Comparison of ENCODE assay signal across 24 cellular contexts in genomic region chr5:169106906-169107305, GRCh38.
"Had no signal": no experiment of that assay in that cellular context is flagged by ENCODE, and none has a peak within 500 bp of the region (broad histone marks: within the 10 kb centered on the region; RNA-seq: fewer than 3 reads in every experiment).

No MANE protein-coding gene starts in this region.

- DNase-seq: activated B cell treated with CpG ODN at 0.5 μM for 24 hours; activated CD4-positive, alpha-beta memory T cell treated with anti-CD3 and anti-CD28 coated beads for 36 hours; activated CD4-positive, alpha-beta T cell treated with anti-CD3 and anti-CD28 coated beads for 48 hours; activated effector memory CD4-positive, alpha-beta T cell treated with Interleukin-2 at 50 U/mL for 16 hours; activated naive CD4-positive, alpha-beta T cell treated with anti-CD3 and anti-CD28 coated beads, Interleukin-2, amount 50 U/mL, for 16 hours; activated T-cell treated with anti-CD3 and anti-CD28 coated beads, Interleukin-2, amount 50 U/mL, for 72 hours; esophagus squamous epithelium; gastrocnemius medialis; head of caudate nucleus; hypothalamus; left ventricle myocardium superior; mammary epithelial cell; midbrain; posterior cingulate gyrus; right lobe of liver; stimulated activated CD4-positive, alpha-beta T cell treated with anti-CD3 and anti-CD28 coated beads, Interleukin-1b, Interleukin-23, amount 100 ng/mL, for 48 hours; stimulated activated naive CD8-positive, alpha-beta T cell treated with anti-CD3 and anti-CD28 coated beads, Interleukin-15, amount 100 ng/mL, for 72 hours; T1000 had no signal

- H3K9me3 ChIP-seq: gastrocnemius medialis, right lobe of liver had no signal

- H3K27me3 Mint-ChIP-seq: activated B cell treated with CpG ODN at 0.5 μM for 24 hours; stimulated activated naive CD8-positive, alpha-beta T cell treated with anti-CD3 and anti-CD28 coated beads, Interleukin-15, amount 100 ng/mL, for 72 hours had no signal

- H3K4me1 Mint-ChIP-seq: activated B cell treated with CpG ODN at 0.5 μM for 24 hours; stimulated activated effector memory CD8-positive, alpha-beta T cell treated with anti-CD3 and anti-CD28 coated beads, Interleukin-12 subunit alpha, Interleukin-12 subunit beta, amount 100 ng/mL, for 72 hours; stimulated activated naive CD8-positive, alpha-beta T cell treated with anti-CD3 and anti-CD28 coated beads, Interleukin-15, amount 100 ng/mL, for 72 hours had no signal

- ATAC-seq: activated T-cell treated with anti-CD3 and anti-CD28 coated beads, Interleukin-2, amount 50 U/mL, for 72 hours; gastrocnemius medialis; left ventricle myocardium superior; right lobe of liver; stimulated activated effector memory CD8-positive, alpha-beta T cell treated with anti-CD3 and anti-CD28 coated beads, Interleukin-12 subunit alpha, Interleukin-12 subunit beta, amount 100 ng/mL, for 72 hours; stimulated activated naive CD8-positive, alpha-beta T cell treated with anti-CD3 and anti-CD28 coated beads, Interleukin-15, amount 100 ng/mL, for 72 hours had no signal

- H3K27ac Mint-ChIP-seq: activated B cell treated with CpG ODN at 0.5 μM for 24 hours; activated CD4-positive, alpha-beta memory T cell treated with anti-CD3 and anti-CD28 coated beads for 36 hours; activated T-cell treated with anti-CD3 and anti-CD28 coated beads, Interleukin-2, amount 50 U/mL, for 72 hours; natural killer cell treated with Interleukin-12 subunit alpha and Interleukin-12 subunit beta and Interleukin-15 and Interleukin-18, amount 100 ng/mL, for 72 hours; stimulated activated effector memory CD8-positive, alpha-beta T cell treated with anti-CD3 and anti-CD28 coated beads, Interleukin-12 subunit alpha, Interleukin-12 subunit beta, amount 100 ng/mL, for 72 hours; stimulated activated naive CD8-positive, alpha-beta T cell treated with anti-CD3 and anti-CD28 coated beads, Interleukin-15, amount 100 ng/mL, for 72 hours had no signal

- H3K36me3 ChIP-seq: brain microvascular endothelial cell, esophagus squamous epithelium, gastrocnemius medialis, right lobe of liver, tibial nerve had no signal

- H3K4me3 Mint-ChIP-seq: activated B cell treated with CpG ODN at 0.5 μM for 24 hours; activated CD4-positive, alpha-beta memory T cell treated with anti-CD3 and anti-CD28 coated beads for 36 hours; activated T-cell treated with anti-CD3 and anti-CD28 coated beads, Interleukin-2, amount 50 U/mL, for 72 hours; natural killer cell treated with Interleukin-12 subunit alpha and Interleukin-12 subunit beta and Interleukin-15 and Interleukin-18, amount 100 ng/mL, for 72 hours; stimulated activated effector memory CD8-positive, alpha-beta T cell treated with anti-CD3 and anti-CD28 coated beads, Interleukin-12 subunit alpha, Interleukin-12 subunit beta, amount 100 ng/mL, for 72 hours; stimulated activated naive CD8-positive, alpha-beta T cell treated with anti-CD3 and anti-CD28 coated beads, Interleukin-15, amount 100 ng/mL, for 72 hours had no signal

- H3K27ac ChIP-seq: brain microvascular endothelial cell, gastrocnemius medialis, right lobe of liver, skin epidermis, tibial nerve had no signal

- H3K36me3 Mint-ChIP-seq: activated CD4-positive, alpha-beta memory T cell treated with anti-CD3 and anti-CD28 coated beads for 36 hours; natural killer cell treated with Interleukin-12 subunit alpha and Interleukin-12 subunit beta and Interleukin-15 and Interleukin-18, amount 100 ng/mL, for 72 hours; stimulated activated effector memory CD8-positive, alpha-beta T cell treated with anti-CD3 and anti-CD28 coated beads, Interleukin-12 subunit alpha, Interleukin-12 subunit beta, amount 100 ng/mL, for 72 hours had no signal

- H3K9me3 Mint-ChIP-seq: activated CD4-positive, alpha-beta memory T cell treated with anti-CD3 and anti-CD28 coated beads for 36 hours; natural killer cell treated with Interleukin-12 subunit alpha and Interleukin-12 subunit beta and Interleukin-15 and Interleukin-18, amount 100 ng/mL, for 72 hours had no signal

- H3K4me3 ChIP-seq: coronary artery, esophagus squamous epithelium, gastrocnemius medialis, right lobe of liver, skin epidermis, tibial nerve had no signal

- H3K27me3 ChIP-seq: brain microvascular endothelial cell, gastrocnemius medialis, right lobe of liver, tibial nerve had no signal

- H3K4me1 ChIP-seq: gastrocnemius medialis, right lobe of liver had no signal
